Comparison of ENCODE assay signal across 1 cellular context in genomic region chr11:61125310-61125684, GRCh38.
TF ChIP-seq lines count a peak whose summit lies in the region.

No MANE protein-coding gene starts in this region.

TF ChIP-seq in H1, 55 proteins besides CTCF, POLR2A, EP300 and RAD21:
- TF ChIP-seq USF2 (IDR thresholded peaks at IDR 0.05; ENCODE audit: low read length) = no peak
- no peak for TF ChIP-seq SUZ12 (IDR thresholded peaks at IDR 0.05; ENCODE audit: low read length)
- no peak for TF ChIP-seq RFX5 (IDR thresholded peaks at IDR 0.05; ENCODE audit: borderline replicate concordance, low read depth, low read length)
- TF ChIP-seq SRF (IDR thresholded peaks at IDR 0.05; ENCODE audit: low read depth, low read length) = no peak
- TF ChIP-seq TCF12 (IDR thresholded peaks at IDR 0.05; ENCODE audit: low read depth, low read length) = no peak
- no peak for TF ChIP-seq RNF2 (IDR thresholded peaks at IDR 0.05; ENCODE audit: borderline replicate concordance, low read depth, low read length, missing control alignments, poor library complexity, severe bottlenecking)
- TF ChIP-seq RXRA (IDR thresholded peaks at IDR 0.05; ENCODE audit: insufficient read depth, low read depth, low read length) = no peak
- no peak for TF ChIP-seq POLR2AphosphoS5 (IDR thresholded peaks at IDR 0.05; ENCODE audit: low read depth, low read length)
- TF ChIP-seq PHF8 (conservative IDR thresholded peaks at IDR 0.05; ENCODE audit: low read depth, low read length) = no peak
- TF ChIP-seq HDAC2 (IDR thresholded peaks at IDR 0.05; ENCODE audit: borderline replicate concordance in 1 of 2, low read depth in 2 of 2, low read length in 2 of 2) = no peak
- TF ChIP-seq YY1 (IDR thresholded peaks at IDR 0.05; ENCODE audit: low read depth, low read length) = no peak
- no peak for TF ChIP-seq SP2 (IDR thresholded peaks at IDR 0.05; ENCODE audit: low read length)
